ENCODE assay signal across 1 cellular context in genomic region chr17:1976683-1977064, GRCh38.
A peak's percentile ranks its signal among the peaks of the same experiment; 100 is the strongest.
TF ChIP-seq lines count a peak whose summit lies in the region.

No MANE protein-coding gene starts in this region.

TF ChIP-seq in K562, 482 proteins besides CTCF, POLR2A, EP300 and RAD21:
- no peak for TF ChIP-seq DLX4 (CRISPR knock-in tag; IDR thresholded peaks at IDR 0.05)
- peak; percentile 53 for TF ChIP-seq RBM25 (IDR thresholded peaks at IDR 0.05; ENCODE audit: low read depth, low read length, severe bottlenecking)
- TF ChIP-seq XRCC4 (IDR thresholded peaks at IDR 0.05; ENCODE audit: extremely low read depth, insufficient read depth, insufficient read length), result no peak
